In the genomic region with DNA sequence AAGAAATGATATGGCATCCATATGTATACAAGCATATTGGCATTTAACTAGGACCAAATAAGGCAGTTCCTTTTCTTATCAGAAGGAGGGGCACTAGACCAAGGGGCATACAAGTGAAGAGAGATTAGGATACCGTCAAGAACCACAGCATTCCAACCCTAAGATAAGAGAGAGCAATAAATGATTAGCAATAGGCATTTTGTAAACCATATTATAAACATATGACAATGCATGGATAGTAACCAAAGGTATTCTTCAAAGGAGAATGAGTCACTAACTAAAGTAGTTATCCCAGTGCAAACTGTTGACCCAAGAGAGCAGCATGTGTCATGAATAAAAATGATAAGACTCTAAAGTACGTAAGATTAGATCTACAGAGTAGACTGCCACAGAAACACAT, we compare ENCODE assay signal across 22 cellular contexts.
DNase-seq lines count a peak whose midpoint lies in the region; ATAC-seq, FAIRE-seq and TF ChIP-seq lines count a peak whose summit lies in the region.
"Had no signal": no experiment of that assay in that cellular context is flagged by ENCODE, and none has a peak within 500 bp of the region (broad histone marks: within the 10 kb centered on the region; RNA-seq: fewer than 3 reads in every experiment).

No MANE protein-coding gene starts in this region.

- no peak overlapping the region for H4K8ac ChIP-seq in mesendoderm (ENCODE audit: low read depth, low read length)

- no peak overlapping the region for H3K4ac ChIP-seq in mesendoderm (ENCODE audit: low read depth, low read length)

- H3K4me3 ChIP-seq in brain microvascular endothelial cell (ENCODE audit: low read depth, low read length) (no peak overlapping the region), mesendoderm (ENCODE audit: low read length) (no peak overlapping the region)
- H3K4me3 ChIP-seq: testis had no signal

- no peaks in the 10 kb centered on the region for H3K27me3 ChIP-seq in brain microvascular endothelial cell (replicated peaks)
- no peaks in the 10 kb centered on the region for H3K27me3 ChIP-seq in mesendoderm (ENCODE audit: insufficient read depth, low read length, poor library complexity)
- H3K27me3 ChIP-seq: testis had no signal

- H3K27ac ChIP-seq in brain microvascular endothelial cell: no peak overlapping the region
- H3K27ac ChIP-seq in mesendoderm (ENCODE audit: low read depth, low read length): no peak overlapping the region
- H3K27ac ChIP-seq: parathyroid adenoma, testis had no signal

- H3K79me1 ChIP-seq in mesendoderm (ENCODE audit: low read length): no peaks in the 10 kb centered on the region

- no peak for ATAC-seq in GM21515 (IDR thresholded peaks at IDR 0.05; ENCODE audit: unreplicated experiment)
- ATAC-seq: activated T-cell treated with anti-CD3 and anti-CD28 coated beads, Interleukin-2, amount 50 U/mL, for 4 hours; left ventricle myocardium superior had no signal

- H3K23ac ChIP-seq in mesendoderm (ENCODE audit: low read length): no peak overlapping the region

- H3K4me2 ChIP-seq in mesendoderm (ENCODE audit: low read length): no peak overlapping the region

- DNase-seq in Daoy (ENCODE audit: low read depth): peak; percentile 16
- DNase-seq in LoVo (ENCODE audit: low spot score): peak; percentile 2
- peak; percentile 51 for DNase-seq in brain microvascular endothelial cell
- peak; percentile 73 for DNase-seq in mesendoderm
- no peak for DNase-seq in HTR-8/SVneo (ENCODE audit: insufficient read length, low spot score)
- no peak for DNase-seq in NCI-H345 treated with DMSO at 0.1 percent for 48 hours (lab: John Stamatoyannopoulos, UW; ENCODE audit: unreplicated experiment)
- no peak for DNase-seq in KG1 (lab: John Stamatoyannopoulos, UW)
- DNase-seq: activated CD4-positive, alpha-beta T cell treated with anti-CD3 and anti-CD28 coated beads, Interleukin-2, amount 50 U/mL, for 48 hours; activated naive CD8-positive, alpha-beta T cell treated with anti-CD3 and anti-CD28 coated beads for 36 hours; activated T-cell treated with anti-CD3 and anti-CD28 coated beads, Interleukin-2, amount 50 U/mL, for 4 hours; caudate nucleus; effector memory CD4-positive, alpha-beta T cell; left ventricle myocardium superior; NCI-H146; NCI-H345; SHP77 treated with DMSO at 0.1 percent for 48 hours; stimulated activated CD4-positive, alpha-beta T cell treated with anti-CD3 and anti-CD28 coated beads, Interleukin-4, amount 100 ng/mL, for 24 hours; stimulated activated CD8-positive, alpha-beta memory T cell treated with anti-CD3 and anti-CD28 coated beads, Interleukin-4, amount 100 ng/mL, for 48 hours; testis had no signal

- no peak overlapping the region for H3K18ac ChIP-seq in mesendoderm (ENCODE audit: low read length)

- no peak overlapping the region for H3K56ac ChIP-seq in mesendoderm (ENCODE audit: low read length)

- H2BK15ac ChIP-seq in mesendoderm (replicated peaks; ENCODE audit: low read depth): no peak overlapping the region

- no peak overlapping the region for H2BK120ac ChIP-seq in mesendoderm (ENCODE audit: low read depth, low read length)

- in situ Hi-C loops in brain microvascular endothelial cell (cut with HindIII; ENCODE audit: low pct_ligation_motif_present, low sequenced_read_pairs): no loop called here

- no peak overlapping the region for H4K5ac ChIP-seq in mesendoderm (ENCODE audit: low read length)

- H2BK5ac ChIP-seq in mesendoderm (ENCODE audit: low read length): no peak overlapping the region

- no peak for FAIRE-seq in HTR-8/SVneo (lab: Jason Lieb, UNC)
- FAIRE-seq: TTC549 had no signal

- H2AK5ac ChIP-seq in mesendoderm (ENCODE audit: low read length): no peak overlapping the region

- no CpG with 5 or more reads among the region's 2 CpGs for WGBS in mesendoderm (ENCODE audit: extremely low coverage, insufficient coverage, low lambda C conversion rate)

- no peak overlapping the region for H3K9ac ChIP-seq in mesendoderm (ENCODE audit: low read length)
- H3K9ac ChIP-seq: parathyroid adenoma had no signal

- TF ChIP-seq CTCF in brain microvascular endothelial cell (IDR thresholded peaks at IDR 0.05; ENCODE audit: low read depth, low read length, missing control alignments): no peak

- H3K79me2 ChIP-seq in mesendoderm (ENCODE audit: control insufficient read depth, insufficient read depth, low read length): no peaks in the 10 kb centered on the region
- H3K79me2 ChIP-seq: parathyroid adenoma had no signal

- H3K36me3 ChIP-seq in brain microvascular endothelial cell (replicated peaks) (no peaks in the 10 kb centered on the region), mesendoderm (ENCODE audit: control insufficient read depth, insufficient read depth, low read length) (no peaks in the 10 kb centered on the region)

- H3K4me1 ChIP-seq in mesendoderm (ENCODE audit: control insufficient read depth, low read depth, low read length): no peaks in the 10 kb centered on the region
- H3K4me1 ChIP-seq: parathyroid adenoma, testis had no signal

Comparison
In these comparisons a context has a peak if more than half of its experiments do, and no peak if none do; other contexts are left out.
1. DNase-seq: peak in Daoy (single experiment), LoVo (single experiment), brain microvascular endothelial cell (single experiment) and mesendoderm (single experiment); none in HTR-8/SVneo (single experiment), NCI-H345 treated with DMSO at 0.1 percent for 48 hours (single experiment) and KG1 (single experiment).